ENCODE assay signal across 12 cellular contexts in the genomic region with DNA sequence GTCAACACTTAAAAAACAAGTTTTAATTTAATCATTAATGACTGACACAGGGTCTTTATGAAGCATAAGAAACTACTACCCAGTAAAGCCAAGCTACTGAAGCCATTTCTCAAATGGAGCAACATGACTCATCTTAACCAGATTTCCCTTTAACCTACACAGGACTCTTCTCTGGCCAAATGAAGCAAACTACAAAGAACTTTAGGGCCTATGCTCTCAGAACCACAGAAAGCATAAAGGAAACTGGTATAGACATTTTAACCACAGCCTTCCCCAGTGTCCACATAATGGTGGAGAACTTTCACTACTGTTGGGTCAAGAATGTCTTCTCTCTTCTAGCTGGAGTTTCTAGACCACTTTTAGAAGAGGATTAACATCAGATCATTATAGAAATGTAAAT. TPM values are rescaled to one million over a fixed set of nuclear protein-coding genes. Genes with fewer than 3 reads are reported as not detected.
A peak's percentile ranks its signal among the peaks of the same experiment; 100 is the strongest.
DNase-seq lines count a peak whose midpoint lies in the region; ATAC-seq, FAIRE-seq and TF ChIP-seq lines count a peak whose summit lies in the region.
"Had no signal": no experiment of that assay in that cellular context is flagged by ENCODE, and none has a peak within 500 bp of the region (broad histone marks: within the 10 kb centered on the region; RNA-seq: fewer than 3 reads in every experiment).

No MANE protein-coding gene starts in this region.

- peak; percentile 85 for ATAC-seq in GM21423 (IDR thresholded peaks at IDR 0.05; ENCODE audit: unreplicated experiment)
- ATAC-seq in HG03280 (IDR thresholded peaks at IDR 0.05; ENCODE audit: unreplicated experiment), result peak; percentile 68
- ATAC-seq in foreskin keratinocyte, result no peak

- TF ChIP-seq CTCF in choroid plexus epithelial cell (conservative IDR thresholded peaks at IDR 0.05; ENCODE audit: low read depth, low read length) (no peak), BE2C (IDR thresholded peaks at IDR 0.05; ENCODE audit: low read depth, low read length) (no peak), foreskin keratinocyte (conservative IDR thresholded peaks at IDR 0.05) (no peak)

- H3K36me3 ChIP-seq in BE2C, result peaks cover 2% of the 10 kb centered on the region; the same call in 1 of the 2 replicates

- peak; percentile 46 for FAIRE-seq in GM12892 (lab: Jason Lieb, UNC)
- FAIRE-seq: endometrium had no signal

- H3K4me1 ChIP-seq in BE2C (peaks cover 6% of the 10 kb centered on the region), foreskin keratinocyte (no peaks in the 10 kb centered on the region)

- H3K27me3 ChIP-seq in BE2C (no peaks in the 10 kb centered on the region), foreskin keratinocyte (no peaks in the 10 kb centered on the region)
- H3K27me3 ChIP-seq: tibial nerve had no signal

- no peak overlapping the region for H3K4me3 ChIP-seq in choroid plexus epithelial cell (ENCODE audit: low read depth, low read length)
- no peak overlapping the region for H3K4me3 ChIP-seq in BE2C (ENCODE audit: low read depth, low read length)
- H3K4me3 ChIP-seq: tibial nerve had no signal

- no peaks in the 10 kb centered on the region for H3K9me3 ChIP-seq in BE2C
- H3K9me3 ChIP-seq: tibial nerve had no signal

- TF ChIP-seq POLR2A in GM12892 (IDR thresholded peaks at IDR 0.05; ENCODE audit: low read depth, low read length), result no peak

- DNase-seq in GM12892 (ENCODE audit: insufficient read length) (no peak), choroid plexus epithelial cell (ENCODE audit: low read depth) (peak; percentile 78), BE2C (no peak), foreskin keratinocyte (no peak), DMS153 (lab: John Stamatoyannopoulos, UW) (no peak), medulla oblongata (ENCODE audit: extremely low spot score) (no peak)
- DNase-seq: activated T-cell treated with anti-CD3 and anti-CD28 coated beads, Interleukin-2, amount 50 U/mL, for 24 hours; CD4-positive, CD25-positive, alpha-beta regulatory T cell had no signal

- H3K27ac ChIP-seq in foreskin keratinocyte, result no peak overlapping the region

RNA-seq across cellular contexts. Expression of a gene that starts 34.6 kb away (rescaled TPM):
- polyA plus RNA-seq in GM12892 (2012; ENCODE audit: missing spikeins), result 23.2 TPM
- 29.1 TPM for polyA plus RNA-seq in BE2C (2012; ENCODE audit: insufficient read depth, insufficient read length, low read depth)
- 30.3 and 32.6 TPM in 2 replicates for total RNA-seq in foreskin keratinocyte
- 20.6 and 21.3 TPM in 2 replicates for polyA plus RNA-seq in foreskin keratinocyte

RNA-seq across cellular contexts. Expression of a gene that starts 42.2 kb away (rescaled TPM):
- polyA plus RNA-seq in GM12892 (2012; ENCODE audit: missing spikeins), result 5.6 TPM
- polyA plus RNA-seq in BE2C (2012; ENCODE audit: insufficient read depth, insufficient read length, low read depth), result 5.7 TPM
- 5.0 and 5.2 TPM in 2 replicates for total RNA-seq in foreskin keratinocyte
- polyA plus RNA-seq in foreskin keratinocyte, result 2.2 and 2.9 TPM in 2 replicates

RNA-seq across cellular contexts. Expression of a gene that starts 42.6 kb away (rescaled TPM):
- polyA plus RNA-seq in GM12892 (2012; ENCODE audit: missing spikeins), result 101 TPM
- polyA plus RNA-seq in BE2C (2012; ENCODE audit: insufficient read depth, insufficient read length, low read depth), result 24.8 TPM
- total RNA-seq in foreskin keratinocyte, result 22.3 and 23.7 TPM in 2 replicates
- 35.3 and 36.3 TPM in 2 replicates for polyA plus RNA-seq in foreskin keratinocyte
